ENCODE assay signal across 14 cellular contexts in the genomic region with DNA sequence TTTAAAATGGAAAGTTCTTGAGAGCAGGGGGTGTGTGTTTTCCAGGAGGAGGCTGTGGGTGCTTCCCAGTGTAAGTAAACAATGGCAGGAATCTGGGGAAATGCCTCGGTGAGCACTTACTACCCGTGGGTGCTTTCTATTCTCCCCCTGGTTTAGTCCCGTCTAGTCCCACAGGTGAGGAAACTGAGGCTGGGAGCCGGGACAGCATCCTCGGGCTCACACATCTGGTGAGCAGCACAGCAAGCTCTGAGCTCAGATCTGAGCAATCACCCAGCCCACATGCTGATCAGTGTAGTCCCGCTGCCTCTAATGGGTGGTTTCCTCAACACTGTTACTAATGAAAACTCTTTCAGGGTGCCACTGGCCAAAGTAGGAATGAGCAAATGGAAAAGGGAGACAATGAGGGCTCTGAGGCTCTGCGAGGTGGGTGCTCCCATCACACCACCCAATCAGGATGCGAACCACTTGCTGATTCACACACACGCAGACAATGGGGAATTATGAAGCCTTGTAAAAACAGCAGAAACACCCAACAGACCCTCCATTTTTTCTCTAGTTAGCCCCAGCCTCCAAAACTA.
DNase-seq lines count a peak whose midpoint lies in the region; ATAC-seq, FAIRE-seq and TF ChIP-seq lines count a peak whose summit lies in the region.
"Had no signal": no experiment of that assay in that cellular context is flagged by ENCODE, and none has a peak within 500 bp of the region (broad histone marks: within the 10 kb centered on the region; RNA-seq: fewer than 3 reads in every experiment).

No MANE protein-coding gene starts in this region.

- H3K36me3 Mint-ChIP-seq in astrocyte (ENCODE audit: low read depth, unreplicated experiment): peaks cover 7% of the 10 kb centered on the region
- H3K36me3 Mint-ChIP-seq in progenitor cell of endocrine pancreas (ENCODE audit: insufficient read depth): peaks cover 10% of the 10 kb centered on the region

- peaks cover 13% of the 10 kb centered on the region for H3K4me1 ChIP-seq in astrocyte (ENCODE audit: insufficient read depth, low read length)
- no peaks in the 10 kb centered on the region for H3K4me1 ChIP-seq in smooth muscle cell (ENCODE audit: low read depth)

- H3K27me3 Mint-ChIP-seq in astrocyte (ENCODE audit: low read depth, unreplicated experiment) (no peaks in the 10 kb centered on the region), progenitor cell of endocrine pancreas (no peaks in the 10 kb centered on the region)

- WGBS in smooth muscle cell (ENCODE audit: low lambda C conversion rate): 57% methylated on average over 9 of the region's 9 CpGs

- FAIRE-seq in H54 (lab: Jason Lieb, UNC) (peak; percentile 81), astrocyte (lab: Jason Lieb, UNC) (no peak)

- H3K9me3 Mint-ChIP-seq in astrocyte (ENCODE audit: unreplicated experiment) (no peaks in the 10 kb centered on the region), progenitor cell of endocrine pancreas (ENCODE audit: low read depth) (peaks cover 4% of the 10 kb centered on the region)
- H3K9me3 Mint-ChIP-seq: activated T-helper 2 cell treated with anti-CD3 and anti-CD28 coated beads, Interferon-gamma antibody, Interleukin-2, Interleukin-4, amounts not matched to agents 10 μg/mL and 5 μg/mL and 100 μg/mL, durations not matched to agents 14 hours and 24 hours and 36 hours; CD8-positive, alpha-beta T cell had no signal

- peak overlapping the region; percentile 33 for H3K27ac ChIP-seq in astrocyte (ENCODE audit: low read depth, low read length)
- peak overlapping the region; percentile 33 for H3K27ac ChIP-seq in smooth muscle cell (ENCODE audit: low read depth)
- H3K27ac ChIP-seq: ascending aorta, ovary, WERI-Rb-1 had no signal

- H3K79me2 ChIP-seq in astrocyte (ENCODE audit: insufficient read depth, low read length): no peaks in the 10 kb centered on the region
- H3K79me2 ChIP-seq in smooth muscle cell (ENCODE audit: low read depth): no peaks in the 10 kb centered on the region

- H2AFZ ChIP-seq in astrocyte (ENCODE audit: low read depth, low read length) (no peak overlapping the region), smooth muscle cell (ENCODE audit: low read depth) (no peak overlapping the region)

- no peak overlapping the region for H3K27ac Mint-ChIP-seq in astrocyte (ENCODE audit: unreplicated experiment)
- no peak overlapping the region for H3K27ac Mint-ChIP-seq in progenitor cell of endocrine pancreas
- H3K27ac Mint-ChIP-seq: activated T-helper 2 cell treated with anti-CD3 and anti-CD28 coated beads, Interferon-gamma antibody, Interleukin-2, Interleukin-4, amounts not matched to agents 10 μg/mL and 5 μg/mL and 100 μg/mL, durations not matched to agents 14 hours and 24 hours and 36 hours; CD8-positive, alpha-beta T cell had no signal

- H3K4me3 ChIP-seq in astrocyte (ENCODE audit: insufficient read depth, low read depth, low read length) (no peak overlapping the region), smooth muscle cell (no peak overlapping the region)
- H3K4me3 ChIP-seq: ascending aorta, ovary had no signal

- in situ Hi-C loops in GM13976 (cut with MboI; ENCODE audit: low sequenced_read_pairs, unreplicated experiment): no loop called here

- H3K9me3 ChIP-seq in astrocyte (ENCODE audit: insufficient read depth, low read depth, low read length): no peaks in the 10 kb centered on the region
- H3K9me3 ChIP-seq in smooth muscle cell (replicated peaks; ENCODE audit: low read depth): no peaks in the 10 kb centered on the region
- H3K9me3 ChIP-seq: ascending aorta, ovary had no signal

- DNase-seq in H54 (ENCODE audit: insufficient read length, low spot score) (peak; percentile 55), astrocyte (ENCODE audit: low read depth) (peak; percentile 77), hippocampal formation (lab: John Stamatoyannopoulos, UW) (peak; percentile 68 to 72), smooth muscle cell (lab: John Stamatoyannopoulos, UW; ENCODE audit: unreplicated experiment) (no peak), GM13976 (ENCODE audit: low spot score) (no peak), progenitor cell of endocrine pancreas (ENCODE audit: low spot score, unreplicated experiment) (no peak)
- DNase-seq: activated CD8-positive, alpha-beta memory T cell treated with anti-CD3 and anti-CD28 coated beads for 24 hours; CD8-positive, alpha-beta T cell; NCI-H510A; ovary; WERI-Rb-1 had no signal

- H3K4me1 Mint-ChIP-seq in astrocyte (ENCODE audit: low read depth, unreplicated experiment): peaks cover 17% of the 10 kb centered on the region
- H3K4me1 Mint-ChIP-seq in progenitor cell of endocrine pancreas (ENCODE audit: low read depth): peaks cover 9% of the 10 kb centered on the region

- H3K4me3 Mint-ChIP-seq in astrocyte (ENCODE audit: unreplicated experiment): no peak overlapping the region
- no peak overlapping the region for H3K4me3 Mint-ChIP-seq in progenitor cell of endocrine pancreas (ENCODE audit: low read depth)
- H3K4me3 Mint-ChIP-seq: CD8-positive, alpha-beta T cell had no signal

- ATAC-seq in GM18498 (IDR thresholded peaks at IDR 0.05; ENCODE audit: unreplicated experiment): no peak
- ATAC-seq: CD8-positive, alpha-beta T cell had no signal

- H3K9ac ChIP-seq in astrocyte (ENCODE audit: low read length) (peak overlapping the region; percentile 38), smooth muscle cell (ENCODE audit: low read depth) (no peak overlapping the region)

- no peaks in the 10 kb centered on the region for H3F3A ChIP-seq in smooth muscle cell (ENCODE audit: low read depth)

- no peak for TF ChIP-seq POLR2A in H54 (IDR thresholded peaks at IDR 0.05; ENCODE audit: low read depth, low read length)

- H4K20me1 ChIP-seq in astrocyte (ENCODE audit: insufficient read depth, low read length) (no peaks in the 10 kb centered on the region), smooth muscle cell (ENCODE audit: low read depth) (no peaks in the 10 kb centered on the region)

- no peak for TF ChIP-seq CTCF in astrocyte (IDR thresholded peaks at IDR 0.05; ENCODE audit: insufficient read depth, low read depth, low read length)
- no peak for TF ChIP-seq CTCF in smooth muscle cell (IDR thresholded peaks at IDR 0.05; ENCODE audit: borderline replicate concordance, insufficient read depth, poor library complexity, severe bottlenecking)
- no peak for TF ChIP-seq CTCF in GM13976 (IDR thresholded peaks at IDR 0.05; ENCODE audit: borderline replicate concordance, control extremely low read depth, extremely low read depth, insufficient read depth, missing control alignments)
- no peak for TF ChIP-seq CTCF in progenitor cell of endocrine pancreas (IDR thresholded peaks at IDR 0.05; ENCODE audit: unreplicated experiment)

- H3K4me2 ChIP-seq in astrocyte (ENCODE audit: low read length): peak overlapping the region; percentile 61
- H3K4me2 ChIP-seq in smooth muscle cell: no peak overlapping the region

- no peaks in the 10 kb centered on the region for H3K36me3 ChIP-seq in astrocyte (ENCODE audit: insufficient read depth, low read length)
- H3K36me3 ChIP-seq in smooth muscle cell (ENCODE audit: low read depth): no peaks in the 10 kb centered on the region
- H3K36me3 ChIP-seq: ovary, WERI-Rb-1 had no signal

- H3K27me3 ChIP-seq in astrocyte (ENCODE audit: insufficient read depth, low read length) (no peaks in the 10 kb centered on the region), smooth muscle cell (ENCODE audit: low read depth) (no peaks in the 10 kb centered on the region)
- H3K27me3 ChIP-seq: ascending aorta, ovary had no signal

Comparison
In these comparisons a context has a peak if more than half of its experiments do, and no peak if none do; other contexts are left out.
1. DNase-seq: peak in H54 (single experiment), astrocyte (single experiment) and hippocampal formation (2 of 2); none in smooth muscle cell (single experiment), GM13976 (single experiment) and progenitor cell of endocrine pancreas (single experiment).